In genomic region chr17:30310562-30310961, GRCh38 we compare ENCODE assay signal across 44 cellular contexts. TPM values are rescaled to one million over a fixed set of nuclear protein-coding genes. Genes with fewer than 3 reads are reported as not detected.
"Had no signal": no experiment of that assay in that cellular context is flagged by ENCODE, and none has a peak within 500 bp of the region (broad histone marks: within the 10 kb centered on the region; RNA-seq: fewer than 3 reads in every experiment).

No MANE protein-coding gene starts in this region.

- H3K4me1 Mint-ChIP-seq: activated naive CD4-positive, alpha-beta T cell treated with anti-CD3 and anti-CD28 coated beads, Interleukin-2, amount 10 ng/mL, durations not matched to agents 7 days and 5 days; activated naive CD8-positive, alpha-beta T cell treated with anti-CD3 and anti-CD28 coated beads, Interleukin-2, amount 10 ng/mL, durations not matched to agents 7 days and 5 days; activated T-helper 17 cell treated with anti-CD3 and anti-CD28 coated beads, Interleukin-2, amount 50 U/mL, for 72 hours; central memory CD8-positive, alpha-beta T cell had no signal

- H3K27me3 ChIP-seq: adrenal gland, ascending aorta, body of pancreas, brain microvascular endothelial cell, breast epithelium, cardiac muscle cell had no signal

- FAIRE-seq: astrocyte, bronchial epithelial cell had no signal

- H3K27me3 Mint-ChIP-seq: activated naive CD4-positive, alpha-beta T cell treated with anti-CD3 and anti-CD28 coated beads, Interleukin-2, amount 50 U/mL, for 24 hours; activated naive CD8-positive, alpha-beta T cell; activated T-cell treated with anti-CD3 and anti-CD28 coated beads, Interleukin-2, amount 50 U/mL, for 24 hours; activated T-helper 17 cell treated with anti-CD3 and anti-CD28 coated beads, Interleukin-2, amount 50 U/mL, for 72 hours had no signal

- ATAC-seq: activated naive CD4-positive, alpha-beta T cell treated with anti-CD3 and anti-CD28 coated beads, Interleukin-2, amount 50 U/mL, for 72 hours; activated naive CD8-positive, alpha-beta T cell treated with anti-CD3 and anti-CD28 coated beads, Interleukin-2, amount 50 U/mL, for 24 hours; activated T-cell treated with anti-CD3 and anti-CD28 coated beads, Interleukin-2, amount 50 U/mL, for 4 hours; activated T-cell treated with anti-CD3 and anti-CD28 coated beads, Interleukin-2, amount 50 U/mL, for 72 hours; activated T-helper 17 cell treated with anti-CD3 and anti-CD28 coated beads, Interleukin-2, amount 50 U/mL, for 72 hours; body of pancreas had no signal

- DNase-seq: activated effector memory CD4-positive, alpha-beta T cell treated with anti-CD3 and anti-CD28 coated beads, Interleukin-2, amount 50 U/mL, for 16 hours; activated effector memory CD4-positive, alpha-beta T cell treated with Interleukin-2 at 50 U/mL for 16 hours; activated gamma-delta T cell; activated gamma-delta T cell treated with Interleukin-2 at 50 U/mL for 16 hours; activated naive CD4-positive, alpha-beta T cell; activated naive CD4-positive, alpha-beta T cell treated with anti-CD3 and anti-CD28 coated beads for 36 hours; activated naive CD4-positive, alpha-beta T cell treated with anti-CD3 and anti-CD28 coated beads, Interleukin-2, amount 10 ng/mL, durations not matched to agents 7 days and 5 days; activated naive CD4-positive, alpha-beta T cell treated with anti-CD3 and anti-CD28 coated beads, Interleukin-2, amount 50 U/mL, for 16 hours; activated naive CD4-positive, alpha-beta T cell treated with Interleukin-2 at 50 U/mL for 16 hours; activated naive CD8-positive, alpha-beta T cell treated with anti-CD3 and anti-CD28 coated beads for 36 hours; activated naive CD8-positive, alpha-beta T cell treated with anti-CD3 and anti-CD28 coated beads, Interleukin-2, amount 10 ng/mL, durations not matched to agents 7 days and 5 days; activated naive CD8-positive, alpha-beta T cell treated with anti-CD3 and anti-CD28 coated beads, Interleukin-2, amount 50 U/mL, for 24 hours; activated T-cell treated with anti-CD3 and anti-CD28 coated beads, Interleukin-2, amount 50 U/mL, for 1 hour; activated T-cell treated with anti-CD3 and anti-CD28 coated beads, Interleukin-2, amount 50 U/mL, for 24 hours; activated T-cell treated with anti-CD3 and anti-CD28 coated beads, Interleukin-2, amount 50 U/mL, for 4 hours; activated T-cell treated with anti-CD3 and anti-CD28 coated beads, Interleukin-2, amount 50 U/mL, for 48 hours; activated T-cell treated with anti-CD3 and anti-CD28 coated beads, Interleukin-2, amount 50 U/mL, for 72 hours; adrenal gland; amniotic stem cell; amygdala; anterior cingulate cortex; aorta; body of pancreas; brain microvascular endothelial cell; caudate nucleus; central memory CD4-positive, alpha-beta T cell; cerebellar nuclear complex had no signal

- H3K9me3 ChIP-seq: adrenal gland, ascending aorta, body of pancreas, breast epithelium had no signal

- H3K36me3 Mint-ChIP-seq: activated naive CD4-positive, alpha-beta T cell treated with anti-CD3 and anti-CD28 coated beads, Interleukin-2, amount 10 ng/mL, durations not matched to agents 7 days and 5 days; activated naive CD4-positive, alpha-beta T cell treated with anti-CD3 and anti-CD28 coated beads, Interleukin-2, amount 50 U/mL, for 24 hours; activated naive CD4-positive, alpha-beta T cell treated with anti-CD3 and anti-CD28 coated beads, Interleukin-2, amount 50 U/mL, for 72 hours; activated naive CD8-positive, alpha-beta T cell; activated naive CD8-positive, alpha-beta T cell treated with anti-CD3 and anti-CD28 coated beads for 36 hours; activated naive CD8-positive, alpha-beta T cell treated with anti-CD3 and anti-CD28 coated beads, Interleukin-2, amount 10 ng/mL, durations not matched to agents 7 days and 5 days; brain had no signal

- H3K4me1 ChIP-seq: adrenal gland, ascending aorta, body of pancreas, breast epithelium had no signal

- H3K4me3 Mint-ChIP-seq: activated naive CD4-positive, alpha-beta T cell treated with anti-CD3 and anti-CD28 coated beads for 36 hours; activated naive CD4-positive, alpha-beta T cell treated with anti-CD3 and anti-CD28 coated beads, Interleukin-2, amount 10 ng/mL, durations not matched to agents 7 days and 5 days; activated naive CD4-positive, alpha-beta T cell treated with anti-CD3 and anti-CD28 coated beads, Interleukin-2, amount 50 U/mL, for 24 hours; activated naive CD8-positive, alpha-beta T cell; activated naive CD8-positive, alpha-beta T cell treated with anti-CD3 and anti-CD28 coated beads for 36 hours; activated naive CD8-positive, alpha-beta T cell treated with anti-CD3 and anti-CD28 coated beads, Interleukin-2, amount 10 ng/mL, durations not matched to agents 7 days and 5 days; activated naive CD8-positive, alpha-beta T cell treated with anti-CD3 and anti-CD28 coated beads, Interleukin-2, amount 50 U/mL, for 24 hours; activated T-cell treated with anti-CD3 and anti-CD28 coated beads, Interleukin-2, amount 50 U/mL, for 24 hours; activated T-cell treated with anti-CD3 and anti-CD28 coated beads, Interleukin-2, amount 50 U/mL, for 4 hours; activated T-cell treated with anti-CD3 and anti-CD28 coated beads, Interleukin-2, amount 50 U/mL, for 72 hours; activated T-helper 1 cell treated with anti-CD3 and anti-CD28 coated beads, Interleukin-12 subunit alpha, Interleukin-12 subunit beta, Interleukin-2, Interleukin-4 antibody, amounts not matched to agents 30 ng/mL and 10 ng/mL and 1 ng/mL, durations not matched to agents 14 hours and 24 hours and 36 hours; activated T-helper 17 cell treated with anti-CD3 and anti-CD28 coated beads, Interleukin-2, amount 50 U/mL, for 72 hours; brain; central memory CD8-positive, alpha-beta T cell had no signal

- H3K27ac ChIP-seq: adrenal gland, ascending aorta, body of pancreas, brain microvascular endothelial cell, breast epithelium, cardiac muscle cell had no signal

- H3K27ac Mint-ChIP-seq: activated naive CD4-positive, alpha-beta T cell treated with anti-CD3 and anti-CD28 coated beads for 36 hours; activated naive CD4-positive, alpha-beta T cell treated with anti-CD3 and anti-CD28 coated beads, Interleukin-2, amount 10 ng/mL, durations not matched to agents 7 days and 5 days; activated naive CD4-positive, alpha-beta T cell treated with anti-CD3 and anti-CD28 coated beads, Interleukin-2, amount 50 U/mL, for 24 hours; activated naive CD4-positive, alpha-beta T cell treated with anti-CD3 and anti-CD28 coated beads, Interleukin-2, amount 50 U/mL, for 72 hours; activated naive CD8-positive, alpha-beta T cell; activated naive CD8-positive, alpha-beta T cell treated with anti-CD3 and anti-CD28 coated beads for 36 hours; activated naive CD8-positive, alpha-beta T cell treated with anti-CD3 and anti-CD28 coated beads, Interleukin-2, amount 10 ng/mL, durations not matched to agents 7 days and 5 days; activated naive CD8-positive, alpha-beta T cell treated with anti-CD3 and anti-CD28 coated beads, Interleukin-2, amount 50 U/mL, for 24 hours; activated T-cell treated with anti-CD3 and anti-CD28 coated beads, Interleukin-2, amount 50 U/mL, for 24 hours; activated T-cell treated with anti-CD3 and anti-CD28 coated beads, Interleukin-2, amount 50 U/mL, for 72 hours; activated T-helper 1 cell treated with anti-CD3 and anti-CD28 coated beads, Interleukin-12 subunit alpha, Interleukin-12 subunit beta, Interleukin-2, Interleukin-4 antibody, amounts not matched to agents 30 ng/mL and 10 ng/mL and 1 ng/mL, durations not matched to agents 14 hours and 24 hours and 36 hours; activated T-helper 17 cell treated with anti-CD3 and anti-CD28 coated beads, Interleukin-2, amount 50 U/mL, for 72 hours; activated T-helper 2 cell treated with anti-CD3 and anti-CD28 coated beads, Interferon-gamma antibody, Interleukin-2, Interleukin-4, amounts not matched to agents 10 μg/mL and 5 μg/mL and 100 μg/mL, durations not matched to agents 14 hours and 24 hours and 36 hours; brain had no signal

- H3K4me3 ChIP-seq: adrenal gland, ascending aorta, body of pancreas, breast epithelium, cardiac muscle cell had no signal

- H3K9me3 Mint-ChIP-seq: activated naive CD4-positive, alpha-beta T cell treated with anti-CD3 and anti-CD28 coated beads for 36 hours; activated naive CD4-positive, alpha-beta T cell treated with anti-CD3 and anti-CD28 coated beads, Interleukin-2, amount 10 ng/mL, durations not matched to agents 7 days and 5 days; activated naive CD4-positive, alpha-beta T cell treated with anti-CD3 and anti-CD28 coated beads, Interleukin-2, amount 50 U/mL, for 24 hours; activated naive CD4-positive, alpha-beta T cell treated with anti-CD3 and anti-CD28 coated beads, Interleukin-2, amount 50 U/mL, for 72 hours; activated naive CD8-positive, alpha-beta T cell treated with anti-CD3 and anti-CD28 coated beads for 36 hours; activated naive CD8-positive, alpha-beta T cell treated with anti-CD3 and anti-CD28 coated beads, Interleukin-2, amount 10 ng/mL, durations not matched to agents 7 days and 5 days; activated naive CD8-positive, alpha-beta T cell treated with anti-CD3 and anti-CD28 coated beads, Interleukin-2, amount 50 U/mL, for 24 hours; activated T-cell treated with anti-CD3 and anti-CD28 coated beads, Interleukin-2, amount 50 U/mL, for 24 hours; activated T-cell treated with anti-CD3 and anti-CD28 coated beads, Interleukin-2, amount 50 U/mL, for 4 hours; activated T-cell treated with anti-CD3 and anti-CD28 coated beads, Interleukin-2, amount 50 U/mL, for 72 hours; activated T-helper 1 cell treated with anti-CD3 and anti-CD28 coated beads, Interleukin-12 subunit alpha, Interleukin-12 subunit beta, Interleukin-2, Interleukin-4 antibody, amounts not matched to agents 30 ng/mL and 10 ng/mL and 1 ng/mL, durations not matched to agents 14 hours and 24 hours and 36 hours; activated T-helper 17 cell treated with anti-CD3 and anti-CD28 coated beads, Interleukin-2, amount 50 U/mL, for 72 hours; activated T-helper 2 cell treated with anti-CD3 and anti-CD28 coated beads, Interferon-gamma antibody, Interleukin-2, Interleukin-4, amounts not matched to agents 10 μg/mL and 5 μg/mL and 100 μg/mL, durations not matched to agents 14 hours and 24 hours and 36 hours; brain; central memory CD8-positive, alpha-beta T cell had no signal

- H3K36me3 ChIP-seq: adrenal gland, ascending aorta, brain microvascular endothelial cell, breast epithelium, cardiac muscle cell had no signal

RNA-seq across cellular contexts. Expression of gene TMIGD1, which starts 23.3 kb away (rescaled TPM):
- total RNA-seq: activated naive CD4-positive, alpha-beta T cell treated with anti-CD3 and anti-CD28 coated beads for 36 hours; activated naive CD4-positive, alpha-beta T cell treated with anti-CD3 and anti-CD28 coated beads, Interleukin-2, amount 50 U/mL, for 72 hours; activated naive CD8-positive, alpha-beta T cell treated with anti-CD3 and anti-CD28 coated beads for 36 hours; activated naive CD8-positive, alpha-beta T cell treated with anti-CD3 and anti-CD28 coated beads, Interleukin-2, amount 10 ng/mL, durations not matched to agents 7 days and 5 days; activated T-cell treated with anti-CD3 and anti-CD28 coated beads, Interleukin-2, amount 50 U/mL, for 4 hours; activated T-cell treated with anti-CD3 and anti-CD28 coated beads, Interleukin-2, amount 50 U/mL, for 72 hours; activated T-helper 1 cell treated with anti-CD3 and anti-CD28 coated beads, Interleukin-12 subunit alpha, Interleukin-12 subunit beta, Interleukin-2, Interleukin-4 antibody, amounts not matched to agents 30 ng/mL and 10 ng/mL and 1 ng/mL, durations not matched to agents 14 hours and 24 hours and 36 hours; activated T-helper 17 cell treated with anti-CD3 and anti-CD28 coated beads, Interleukin-2, amount 50 U/mL, for 72 hours; activated T-helper 2 cell treated with anti-CD3 and anti-CD28 coated beads, Interferon-gamma antibody, Interleukin-2, Interleukin-4, amounts not matched to agents 10 μg/mL and 5 μg/mL and 100 μg/mL, durations not matched to agents 14 hours and 24 hours and 36 hours; adrenal gland; aorta; ascending aorta; astrocyte; body of pancreas; bronchial epithelial cell; cardiac muscle cell; cardiac septum; cerebellum; chondrocyte had no signal
- polyA plus RNA-seq: adipose tissue, adrenal gland, cardiac muscle cell had no signal
